ENCODE assay signal across 24 cellular contexts in the genomic region with DNA sequence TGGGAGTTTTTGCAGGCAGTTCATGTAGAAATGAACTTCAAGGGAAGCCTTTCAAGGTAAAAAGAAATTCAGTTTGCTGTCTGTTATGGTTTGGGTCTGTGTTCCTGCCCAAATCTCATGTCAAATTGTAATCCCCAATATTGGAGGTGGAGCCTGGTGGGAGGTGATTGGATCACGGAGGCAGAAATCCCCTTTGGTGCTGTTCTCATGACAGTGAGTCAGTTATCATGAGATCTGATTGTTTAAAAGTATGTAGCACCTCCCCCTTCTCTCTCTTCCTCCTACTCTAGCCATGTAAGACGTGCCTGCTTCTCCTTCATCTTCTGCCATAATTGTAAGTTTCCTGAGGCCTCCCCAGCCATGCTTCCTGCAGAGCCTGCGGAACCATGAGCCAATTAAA.
"Had no signal": no experiment of that assay in that cellular context is flagged by ENCODE, and none has a peak within 500 bp of the region (broad histone marks: within the 10 kb centered on the region; RNA-seq: fewer than 3 reads in every experiment).

No MANE protein-coding gene starts in this region.

- H3K27me3 ChIP-seq: hepatocyte, left lung, ovary, tibial artery had no signal

- H3K4me1 ChIP-seq: prostate gland had no signal

- H3K4me3 ChIP-seq: hepatocyte, left lung, lung, ovary, prostate gland, skin epidermis, tibial artery had no signal

- H2AFZ ChIP-seq: hepatocyte had no signal

- FAIRE-seq: frontal cortex had no signal

- H3K36me3 ChIP-seq: left lung, neutrophil, ovary, prostate gland, tibial artery had no signal

- H3K4me2 ChIP-seq: hepatocyte had no signal

- H3K79me2 ChIP-seq: hepatocyte had no signal

- ATAC-seq: activated T-cell treated with anti-CD3 and anti-CD28 coated beads, Interleukin-2, amount 50 U/mL, for 72 hours; left lung; natural killer cell treated with Interleukin-12 subunit alpha and Interleukin-12 subunit beta and Interleukin-15 and Interleukin-18, amount 100 ng/mL, for 72 hours; right cardiac atrium; T-helper 17 cell had no signal

- H3K9me3 ChIP-seq: left lung, neutrophil, ovary, prostate gland, tibial artery had no signal

- DNase-seq: activated CD4-positive, alpha-beta memory T cell treated with anti-CD3 and anti-CD28 coated beads, Interleukin-2, amount 10 ng/mL, durations not matched to agents 7 days and 5 days; activated CD4-positive, alpha-beta T cell treated with anti-CD3 and anti-CD28 coated beads, Interleukin-2, amount 10 ng/mL, durations not matched to agents 24 days and 14 days; activated effector memory CD4-positive, alpha-beta T cell treated with anti-CD3 and anti-CD28 coated beads, Interleukin-2, amount 50 U/mL, for 16 hours; activated naive CD4-positive, alpha-beta T cell treated with anti-CD3 and anti-CD28 coated beads, Interleukin-2, amount 10 ng/mL, durations not matched to agents 7 days and 5 days; activated T-cell treated with anti-CD3 and anti-CD28 coated beads, Interleukin-2, amount 50 U/mL, for 72 hours; dermis blood vessel endothelial cell; effector CD8-positive, alpha-beta T cell; glutamatergic neuron; immature natural killer cell; left lung; midbrain; ovary; right cardiac atrium; stimulated activated CD4-positive, alpha-beta T cell treated with anti-CD3 and anti-CD28 coated beads, Interleukin-1b, Interleukin-23, amount 100 ng/mL, for 48 hours; substantia nigra; T-helper 17 cell; tibial artery had no signal

- H3K27ac ChIP-seq: hepatocyte, left lung, neutrophil, ovary, prostate gland, skin epidermis, tibial artery had no signal
